30 cellular contexts compared by ENCODE assay signal in genomic region chr20:16505894-16506293, GRCh38.
DNase-seq lines count a peak whose midpoint lies in the region; ATAC-seq and TF ChIP-seq lines count a peak whose summit lies in the region.
"Had no signal": no experiment of that assay in that cellular context is flagged by ENCODE, and none has a peak within 500 bp of the region (broad histone marks: within the 10 kb centered on the region; RNA-seq: fewer than 3 reads in every experiment).

No MANE protein-coding gene starts in this region.

- no peaks in the 10 kb centered on the region for H3K79me2 ChIP-seq in OCI-LY7 (ENCODE audit: insufficient read depth, low read depth, low read length)

- POLR2A ChIA-PET in OCI-LY7 (lab: Charles Lee): interaction anchor here (0.9 kb wide), 1 partner anchor 23 kb away, joined by 3 read pairs; no protein-coding TSS in a partner anchor

- H2AFZ ChIP-seq in OCI-LY7 (ENCODE audit: low read length): peak overlapping the region; percentile 54

- no peaks in the 10 kb centered on the region for H3K9me3 ChIP-seq in OCI-LY7 (ENCODE audit: low read length)
- no peaks in the 10 kb centered on the region for H3K9me3 ChIP-seq in mucosa of descending colon
- no peaks in the 10 kb centered on the region for H3K9me3 ChIP-seq in vagina

- peak overlapping the region; percentile 34 for H3K4me3 Mint-ChIP-seq in stimulated activated memory B cell treated with anti-CD40 and anti-IgM and Interleukin-4, amounts not matched to agents 10 μg/mL and 1 μg/mL and 100 μg/mL, for 72 hours
- no peak overlapping the region for H3K4me3 Mint-ChIP-seq in effector memory CD8-positive, alpha-beta T cell
- H3K4me3 Mint-ChIP-seq: activated CD4-positive, alpha-beta T cell treated with anti-CD3 and anti-CD28 coated beads, Interleukin-2, amount 10 ng/mL, durations not matched to agents 7 days and 5 days; activated naive CD8-positive, alpha-beta T cell treated with anti-CD3 and anti-CD28 coated beads, Interleukin-2, amount 50 U/mL, for 24 hours; activated T-cell treated with anti-CD3 and anti-CD28 coated beads, Interleukin-2, amount 50 U/mL, for 4 hours; mesothelial cell of epicardium; natural killer cell treated with Interleukin-12 subunit alpha and Interleukin-12 subunit beta and Interleukin-15 and Interleukin-18, amount 100 ng/mL, for 72 hours; type B pancreatic cell had no signal

- DNase-seq in OCI-LY7 (ENCODE audit: low spot score): peak; percentile 75
- DNase-seq in mucosa of descending colon: no peak
- no peak for DNase-seq in vagina (ENCODE audit: extremely low spot score in 2 of 2)
- DNase-seq in effector memory CD8-positive, alpha-beta T cell: no peak
- DNase-seq: activated CD4-positive, alpha-beta T cell treated with anti-CD3 and anti-CD28 coated beads, Interleukin-2, amount 10 ng/mL, durations not matched to agents 7 days and 5 days; activated gamma-delta T cell treated with Interleukin-2 at 50 U/mL for 16 hours; activated naive CD8-positive, alpha-beta T cell treated with anti-CD3 and anti-CD28 coated beads, Interleukin-2, amount 50 U/mL, for 24 hours; activated T-cell treated with anti-CD3 and anti-CD28 coated beads, Interleukin-2, amount 50 U/mL, for 4 hours; cerebellar nuclear complex; DMS79 treated with DMSO at 0.1 percent for 48 hours; dorsolateral prefrontal cortex; GF-D8; HCEC 1CT; hypothalamus; left ventricle myocardium superior; MV-4-11; NCI-H146; NCI-H2107; retina; SHP77; T1000 had no signal

- BruUV-seq in OCI-LY7 (replicated peaks; lab: Mats Ljungman, UMichigan): no TSS peak

- H3K27me3 Mint-ChIP-seq in stimulated activated memory B cell treated with anti-CD40 and anti-IgM and Interleukin-4, amounts not matched to agents 10 μg/mL and 1 μg/mL and 100 μg/mL, for 72 hours: no peaks in the 10 kb centered on the region
- no peaks in the 10 kb centered on the region for H3K27me3 Mint-ChIP-seq in effector memory CD8-positive, alpha-beta T cell
- H3K27me3 Mint-ChIP-seq: activated CD4-positive, alpha-beta T cell treated with anti-CD3 and anti-CD28 coated beads, Interleukin-2, amount 10 ng/mL, durations not matched to agents 7 days and 5 days; activated naive CD8-positive, alpha-beta T cell treated with anti-CD3 and anti-CD28 coated beads, Interleukin-2, amount 50 U/mL, for 24 hours; natural killer cell treated with Interleukin-12 subunit alpha and Interleukin-12 subunit beta and Interleukin-15 and Interleukin-18, amount 100 ng/mL, for 72 hours; type B pancreatic cell had no signal

- TF ChIP-seq POLR2A in vagina (IDR thresholded peaks at IDR 0.05): no peak

- H3K4me1 ChIP-seq in OCI-LY7 (ENCODE audit: insufficient read depth, low read length, poor library complexity, severe bottlenecking): peaks cover 20% of the 10 kb centered on the region
- no peaks in the 10 kb centered on the region for H3K4me1 ChIP-seq in mucosa of descending colon (ENCODE audit: low read depth)
- no peaks in the 10 kb centered on the region for H3K4me1 ChIP-seq in vagina

- no peaks in the 10 kb centered on the region for H3K9me3 Mint-ChIP-seq in stimulated activated memory B cell treated with anti-CD40 and anti-IgM and Interleukin-4, amounts not matched to agents 10 μg/mL and 1 μg/mL and 100 μg/mL, for 72 hours
- no peaks in the 10 kb centered on the region for H3K9me3 Mint-ChIP-seq in effector memory CD8-positive, alpha-beta T cell
- H3K9me3 Mint-ChIP-seq: activated naive CD8-positive, alpha-beta T cell treated with anti-CD3 and anti-CD28 coated beads, Interleukin-2, amount 50 U/mL, for 24 hours; activated T-cell treated with anti-CD3 and anti-CD28 coated beads, Interleukin-2, amount 50 U/mL, for 4 hours; mesothelial cell of epicardium; natural killer cell treated with Interleukin-12 subunit alpha and Interleukin-12 subunit beta and Interleukin-15 and Interleukin-18, amount 100 ng/mL, for 72 hours; type B pancreatic cell had no signal

- no peaks in the 10 kb centered on the region for H3K27me3 ChIP-seq in vagina
- H3K27me3 ChIP-seq: dorsolateral prefrontal cortex had no signal

- intact Hi-C loops in OCI-LY7 (cut with micrococcal nuclease; ENCODE audit: unreplicated experiment) (no loop called here), mucosa of descending colon (cut with DNase I, micrococcal nuclease) (no loop called here), vagina (cut with DNase I) (no loop called here)

- H3K9me2 ChIP-seq in OCI-LY7 (ENCODE audit: insufficient read depth, low read length): no peaks in the 10 kb centered on the region

- peaks cover 7% of the 10 kb centered on the region; the same call in 1 of the 2 replicates for H3K36me3 ChIP-seq in OCI-LY7 (ENCODE audit: insufficient read depth, low read length)
- H3K36me3 ChIP-seq in mucosa of descending colon (ENCODE audit: low read depth): peaks cover 12% of the 10 kb centered on the region
- H3K36me3 ChIP-seq in vagina: peaks cover 0 to 30% of the 10 kb centered on the region in 2 donors

- CTCF ChIA-PET in OCI-LY7 (lab: Charles Lee; ENCODE audit: unreplicated experiment): no interaction called here

- no peaks in the 10 kb centered on the region for H4K20me1 ChIP-seq in OCI-LY7 (ENCODE audit: insufficient read depth, low read length)

- H3K4me2 ChIP-seq in OCI-LY7 (ENCODE audit: low read length): peak overlapping the region; percentile 45

- no peak for TF ChIP-seq CTCF in OCI-LY7 (conservative IDR thresholded peaks at IDR 0.05; ENCODE audit: low read length)
- no peak for TF ChIP-seq CTCF in mucosa of descending colon (IDR thresholded peaks at IDR 0.05)
- TF ChIP-seq CTCF in vagina (IDR thresholded peaks at IDR 0.05): no peak

- H3K4me1 Mint-ChIP-seq in stimulated activated memory B cell treated with anti-CD40 and anti-IgM and Interleukin-4, amounts not matched to agents 10 μg/mL and 1 μg/mL and 100 μg/mL, for 72 hours: peaks cover 6% of the 10 kb centered on the region
- H3K4me1 Mint-ChIP-seq in effector memory CD8-positive, alpha-beta T cell (ENCODE audit: low read depth in 2 of 2): peaks cover 0 to 3% of the 10 kb centered on the region in 2 donors
- H3K4me1 Mint-ChIP-seq: mesothelial cell of epicardium had no signal

- peaks cover 59% of the 10 kb centered on the region for H3K36me3 Mint-ChIP-seq in stimulated activated memory B cell treated with anti-CD40 and anti-IgM and Interleukin-4, amounts not matched to agents 10 μg/mL and 1 μg/mL and 100 μg/mL, for 72 hours
- H3K36me3 Mint-ChIP-seq in effector memory CD8-positive, alpha-beta T cell (ENCODE audit: insufficient read depth): peaks cover 15% of the 10 kb centered on the region

- peak overlapping the region; percentile 69 for H3K27ac ChIP-seq in OCI-LY7 (ENCODE audit: low read depth, low read length, poor library complexity, severe bottlenecking)
- H3K27ac ChIP-seq in vagina: no peak overlapping the region
- H3K27ac ChIP-seq: C4-2B, dorsolateral prefrontal cortex, HL-60, skin epidermis had no signal

- ATAC-seq in GM18511 (IDR thresholded peaks at IDR 0.05; ENCODE audit: unreplicated experiment): peak; percentile 97
- peak; percentile 85 for ATAC-seq in HG02798 (IDR thresholded peaks at IDR 0.05; ENCODE audit: poor library complexity, unreplicated experiment)
- peak; percentile 82 for ATAC-seq in stimulated activated memory B cell treated with anti-CD40 and anti-IgM and Interleukin-4, amounts not matched to agents 10 μg/mL and 1 μg/mL and 100 μg/mL, for 72 hours
- ATAC-seq in mucosa of descending colon: no peak
- no peak for ATAC-seq in effector memory CD8-positive, alpha-beta T cell (replicated peaks)
- ATAC-seq: activated naive CD8-positive, alpha-beta T cell treated with anti-CD3 and anti-CD28 coated beads, Interleukin-2, amount 50 U/mL, for 24 hours; activated T-cell treated with anti-CD3 and anti-CD28 coated beads, Interleukin-2, amount 50 U/mL, for 4 hours; left ventricle myocardium superior; natural killer cell treated with Interleukin-12 subunit alpha and Interleukin-12 subunit beta and Interleukin-15 and Interleukin-18, amount 100 ng/mL, for 72 hours had no signal

- H3K27ac Mint-ChIP-seq in stimulated activated memory B cell treated with anti-CD40 and anti-IgM and Interleukin-4, amounts not matched to agents 10 μg/mL and 1 μg/mL and 100 μg/mL, for 72 hours: peak overlapping the region; percentile 54
- peak overlapping the region in 1 of 2 donors; percentile 68 for H3K27ac Mint-ChIP-seq in effector memory CD8-positive, alpha-beta T cell
- H3K27ac Mint-ChIP-seq: activated CD4-positive, alpha-beta T cell treated with anti-CD3 and anti-CD28 coated beads, Interleukin-2, amount 10 ng/mL, durations not matched to agents 7 days and 5 days; activated naive CD8-positive, alpha-beta T cell treated with anti-CD3 and anti-CD28 coated beads, Interleukin-2, amount 50 U/mL, for 24 hours; mesothelial cell of epicardium; natural killer cell treated with Interleukin-12 subunit alpha and Interleukin-12 subunit beta and Interleukin-15 and Interleukin-18, amount 100 ng/mL, for 72 hours; type B pancreatic cell had no signal

- H3K4me3 ChIP-seq in OCI-LY7 (ENCODE audit: low read depth, low read length, poor library complexity, severe bottlenecking): peak overlapping the region; percentile 17
- H3K4me3 ChIP-seq in mucosa of descending colon: no peak overlapping the region
- no peak overlapping the region for H3K4me3 ChIP-seq in vagina
- H3K4me3 ChIP-seq: dorsolateral prefrontal cortex, skin epidermis had no signal

Comparison
In these comparisons a context has a peak if more than half of its experiments do, and no peak if none do; other contexts are left out.
1. ATAC-seq: peak in GM18511 (single experiment), HG02798 (single experiment) and stimulated activated memory B cell treated with anti-CD40 and anti-IgM and Interleukin-4, amounts not matched to agents 10 μg/mL and 1 μg/mL and 100 μg/mL, for 72 hours (single experiment); none in mucosa of descending colon (single experiment) and effector memory CD8-positive, alpha-beta T cell (single experiment).